10 cellular contexts compared by ENCODE assay signal in the genomic region with DNA sequence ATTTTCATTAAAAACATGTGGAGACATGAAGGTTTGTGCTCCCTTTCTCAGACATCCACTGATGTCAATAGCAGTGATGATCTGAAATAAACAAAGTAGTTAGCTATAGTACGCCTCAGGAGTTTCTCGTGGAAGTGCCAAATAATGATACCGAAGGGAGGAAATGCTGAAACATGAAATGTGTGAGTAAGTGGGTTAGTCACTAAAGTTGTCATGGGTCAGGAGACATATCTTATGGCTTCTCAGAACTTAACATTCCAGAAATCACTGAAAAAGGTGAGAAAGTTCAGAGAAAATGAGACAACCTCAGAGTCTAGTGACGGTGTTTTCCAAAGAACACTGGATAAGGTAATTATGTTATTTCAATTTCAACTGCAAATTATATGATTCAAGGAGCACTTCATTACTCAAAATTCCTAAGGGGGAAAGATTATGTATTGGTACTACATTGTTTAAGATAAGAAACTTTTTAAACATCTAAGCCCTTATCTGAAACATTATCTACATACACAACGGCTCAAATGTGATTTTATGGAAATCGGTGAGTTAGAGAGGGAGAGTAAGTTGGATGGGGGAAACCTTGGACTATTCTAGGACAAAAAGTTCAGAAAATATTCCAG. TPM values are rescaled to one million over a fixed set of nuclear protein-coding genes. Genes with fewer than 3 reads are reported as not detected.
A peak's percentile ranks its signal among the peaks of the same experiment; 100 is the strongest.
DNase-seq lines count a peak whose midpoint lies in the region; ATAC-seq and TF ChIP-seq lines count a peak whose summit lies in the region.
"Had no signal": no experiment of that assay in that cellular context is flagged by ENCODE, and none has a peak within 500 bp of the region (broad histone marks: within the 10 kb centered on the region; RNA-seq: fewer than 3 reads in every experiment).

No MANE protein-coding gene starts in this region.

- no peak overlapping the region for H3K9ac ChIP-seq in MM.1S (ENCODE audit: low read length)

- H3K4me1 ChIP-seq in heart right ventricle (peaks cover 3 to 75% (median 31%) of the 10 kb centered on the region in 9 donors), foreskin keratinocyte (peaks cover 18% of the 10 kb centered on the region), MM.1S (ENCODE audit: low read length) (no peaks in the 10 kb centered on the region)

- ATAC-seq in heart right ventricle (no peak), Right ventricle myocardium superior (ENCODE audit: poor library complexity) (no peak), foreskin keratinocyte (peak; percentile 92), HG02840 (IDR thresholded peaks at IDR 0.05; ENCODE audit: low FRiP score, unreplicated experiment) (no peak)
- ATAC-seq in activated CD8-positive, alpha-beta T cell treated with anti-CD3 and anti-CD28 coated beads, Interleukin-2, amount 10 ng/mL, durations not matched to agents 7 days and 5 days = peak; percentile 47
- ATAC-seq: HCT116 had no signal

- no peak overlapping the region for H3K27ac Mint-ChIP-seq in activated CD8-positive, alpha-beta T cell treated with anti-CD3 and anti-CD28 coated beads, Interleukin-2, amount 10 ng/mL, durations not matched to agents 7 days and 5 days

- no peak overlapping the region for H2AFZ ChIP-seq in MM.1S (ENCODE audit: low read length)

- H3K9me3 ChIP-seq in heart right ventricle (no peaks in the 10 kb centered on the region), MM.1S (replicated peaks; ENCODE audit: insufficient read depth, low read length) (no peaks in the 10 kb centered on the region)

- no peaks in the 10 kb centered on the region for H3K9me3 Mint-ChIP-seq in activated CD8-positive, alpha-beta T cell treated with anti-CD3 and anti-CD28 coated beads, Interleukin-2, amount 10 ng/mL, durations not matched to agents 7 days and 5 days (ENCODE audit: insufficient read depth)

- H3K79me2 ChIP-seq in MM.1S (ENCODE audit: low read length) = no peaks in the 10 kb centered on the region

- TF ChIP-seq CTCF in heart right ventricle (IDR thresholded peaks at IDR 0.05) (no peak), foreskin keratinocyte (conservative IDR thresholded peaks at IDR 0.05) (no peak), MM.1S (IDR thresholded peaks at IDR 0.05; ENCODE audit: low read length) (no peak)

- POLR2A ChIA-PET in activated CD8-positive, alpha-beta T cell treated with anti-CD3 and anti-CD28 coated beads, Interleukin-2, amount 10 ng/mL, durations not matched to agents 7 days and 5 days (lab: Charles Lee) = no interaction called here

- H3K4me2 ChIP-seq in MM.1S (ENCODE audit: low read depth, low read length) = no peak overlapping the region

- DNase-seq in heart right ventricle (no peak), Right ventricle myocardium superior (no peak), foreskin keratinocyte (peak; percentile 99), cortex of kidney (lab: John Stamatoyannopoulos, UW) (no peak), MM.1S (no peak), T-helper 9 cell (no peak)
- no peak for DNase-seq in activated CD8-positive, alpha-beta T cell treated with anti-CD3 and anti-CD28 coated beads, Interleukin-2, amount 10 ng/mL, durations not matched to agents 7 days and 5 days
- DNase-seq: activated naive CD4-positive, alpha-beta T cell had no signal

- H3K27me3 ChIP-seq in heart right ventricle (no peaks in the 10 kb centered on the region), foreskin keratinocyte (no peaks in the 10 kb centered on the region), MM.1S (replicated peaks; ENCODE audit: insufficient read depth, low read length) (peaks cover 8% of the 10 kb centered on the region; the same call in 1 of the 2 replicates)

- H4K20me1 ChIP-seq in MM.1S (ENCODE audit: insufficient read depth, low read length) = no peaks in the 10 kb centered on the region

- peak overlapping the region; percentile 3 to 77 (median 49) for H3K27ac ChIP-seq in heart right ventricle
- peak overlapping the region; percentile 100 for H3K27ac ChIP-seq in foreskin keratinocyte
- no peak overlapping the region for H3K27ac ChIP-seq in MM.1S (ENCODE audit: low read length)

- no peaks in the 10 kb centered on the region for H3K27me3 Mint-ChIP-seq in activated CD8-positive, alpha-beta T cell treated with anti-CD3 and anti-CD28 coated beads, Interleukin-2, amount 10 ng/mL, durations not matched to agents 7 days and 5 days (ENCODE audit: low read depth)

- H3K4me3 Mint-ChIP-seq in activated CD8-positive, alpha-beta T cell treated with anti-CD3 and anti-CD28 coated beads, Interleukin-2, amount 10 ng/mL, durations not matched to agents 7 days and 5 days = no peak overlapping the region

- H3K4me3 ChIP-seq in heart right ventricle (no peak overlapping the region), MM.1S (ENCODE audit: low read length) (no peak overlapping the region)

- intact Hi-C loops in heart right ventricle (cut with DNase I) = loop anchor here in 1 of 10 donors (10.0 kb wide), 1 partner anchor 49 kb away; no protein-coding TSS in a partner anchor
- intact Hi-C loops in Right ventricle myocardium superior (cut with DNase I) = no loop called here

- H3K4me1 Mint-ChIP-seq in activated CD8-positive, alpha-beta T cell treated with anti-CD3 and anti-CD28 coated beads, Interleukin-2, amount 10 ng/mL, durations not matched to agents 7 days and 5 days (ENCODE audit: low read depth) = peaks cover 15% of the 10 kb centered on the region

- WGBS in heart right ventricle, 2 donors = 52 to 57% methylated on average over 6 of the region's 6 CpGs

- H3K36me3 ChIP-seq in heart right ventricle = peaks cover 0 to 6% (median 0%) of the 10 kb centered on the region in 9 donors
- no peaks in the 10 kb centered on the region for H3K36me3 ChIP-seq in MM.1S (replicated peaks; ENCODE audit: insufficient read depth, low read length)

- H3K36me3 Mint-ChIP-seq in activated CD8-positive, alpha-beta T cell treated with anti-CD3 and anti-CD28 coated beads, Interleukin-2, amount 10 ng/mL, durations not matched to agents 7 days and 5 days (ENCODE audit: low read depth) = peaks cover 3% of the 10 kb centered on the region

- H3F3A ChIP-seq in MM.1S (ENCODE audit: insufficient read depth, low read length) = no peaks in the 10 kb centered on the region

- no peaks in the 10 kb centered on the region for H3K9me2 ChIP-seq in MM.1S (replicated peaks; ENCODE audit: insufficient read depth, low read length)

- CTCF ChIA-PET in activated CD8-positive, alpha-beta T cell treated with anti-CD3 and anti-CD28 coated beads, Interleukin-2, amount 10 ng/mL, durations not matched to agents 7 days and 5 days (lab: Charles Lee) = interaction anchor here (1.2 kb wide), 1 partner anchor 149 kb away, joined by 3 read pairs; no protein-coding TSS in a partner anchor

RNA-seq across cellular contexts. Expression of gene NIBAN1, which starts 20.6 kb away (rescaled TPM):
- total RNA-seq in heart right ventricle (100 to 1,000 TPM; 256 to 601 (median 442) TPM), Right ventricle myocardium superior (317 TPM), foreskin keratinocyte (22.6 and 28.2 TPM in 2 replicates)
- polyA plus RNA-seq in heart right ventricle (10 to 100 TPM; 46.6 to 63.1 TPM), foreskin keratinocyte (4.4 and 6.7 TPM in 2 replicates)
- 10 to 100 TPM; 28.6 to 28.7 TPM for total RNA-seq in activated CD8-positive, alpha-beta T cell treated with anti-CD3 and anti-CD28 coated beads, Interleukin-2, amount 10 ng/mL, durations not matched to agents 7 days and 5 days

Comparison
In these comparisons a context has a peak if more than half of its experiments do, and no peak if none do; other contexts are left out.
1. ATAC-seq: peak in activated CD8-positive, alpha-beta T cell treated with anti-CD3 and anti-CD28 coated beads, Interleukin-2, amount 10 ng/mL, durations not matched to agents 7 days and 5 days (single experiment) and foreskin keratinocyte (single experiment); none in heart right ventricle (0 of 8), Right ventricle myocardium superior (single experiment) and HG02840 (single experiment).
2. DNase-seq: peak in foreskin keratinocyte (2 of 2); none in heart right ventricle (0 of 2), Right ventricle myocardium superior (single experiment), activated CD8-positive, alpha-beta T cell treated with anti-CD3 and anti-CD28 coated beads, Interleukin-2, amount 10 ng/mL, durations not matched to agents 7 days and 5 days (single experiment), cortex of kidney (single experiment), MM.1S (single experiment) and T-helper 9 cell (single experiment).